ENCODE assay signal across 10 cellular contexts in the genomic region with DNA sequence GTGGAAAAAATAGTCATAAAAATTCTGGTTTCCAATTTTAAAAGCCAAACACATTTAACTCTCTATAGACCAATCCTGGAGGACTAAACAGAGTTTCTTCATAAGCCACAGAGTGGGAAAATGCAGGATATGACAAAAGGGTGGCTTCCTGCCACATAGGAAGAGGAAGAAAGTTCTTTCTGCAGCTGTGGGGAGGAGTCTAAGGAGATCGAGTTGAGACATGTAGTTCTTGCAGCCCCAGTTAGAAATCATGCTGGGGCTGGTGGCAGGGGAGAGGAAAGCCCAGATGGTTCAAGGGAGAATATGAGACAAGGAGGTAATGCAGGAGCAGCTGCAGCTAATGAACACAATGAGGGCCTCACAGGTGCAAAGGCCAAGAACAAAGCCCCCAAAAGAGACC.
A peak's percentile ranks its signal among the peaks of the same experiment; 100 is the strongest.
DNase-seq lines count a peak whose midpoint lies in the region; ATAC-seq and TF ChIP-seq lines count a peak whose summit lies in the region.
"Had no signal": no experiment of that assay in that cellular context is flagged by ENCODE, and none has a peak within 500 bp of the region (broad histone marks: within the 10 kb centered on the region; RNA-seq: fewer than 3 reads in every experiment).

No MANE protein-coding gene starts in this region.

- WGBS in lower leg skin, 2 donors, result 16 to 22% methylated on average over 1 of the region's 1 CpG

- ATAC-seq in HG03159 (IDR thresholded peaks at IDR 0.05; ENCODE audit: unreplicated experiment) (no peak), HG02678 (IDR thresholded peaks at IDR 0.05; ENCODE audit: unreplicated experiment) (no peak), GM21515 (IDR thresholded peaks at IDR 0.05; ENCODE audit: unreplicated experiment) (no peak)

- H3K36me3 ChIP-seq in CD4-positive, alpha-beta memory T cell (ENCODE audit: insufficient read depth, low read length), result no peaks in the 10 kb centered on the region

- no peak for TF ChIP-seq CTCF in lower leg skin (IDR thresholded peaks at IDR 0.05)

- TF ChIP-seq POLR2A in lower leg skin (IDR thresholded peaks at IDR 0.05), result no peak

- H3K27ac Mint-ChIP-seq in CD4-positive, alpha-beta memory T cell, result peak overlapping the region in 5 of 7 donors; percentile 7 to 77 (median 69)

- no peaks in the 10 kb centered on the region for H3K9me3 ChIP-seq in CD4-positive, alpha-beta memory T cell (ENCODE audit: control insufficient read depth in 1 of 2, low read length in 2 of 2)

- POLR2A ChIA-PET in CD4-positive, alpha-beta memory T cell (lab: Charles Lee; ENCODE audit: partially characterized antibody), result interaction anchor here (1.2 kb wide), 1 partner anchor 81 kb away, joined by 3 read pairs; no protein-coding TSS in a partner anchor

- H3K27me3 ChIP-seq in CD4-positive, alpha-beta memory T cell (ENCODE audit: insufficient read depth, low read length), result no peaks in the 10 kb centered on the region

- no peak overlapping the region for H3K4me3 ChIP-seq in CD4-positive, alpha-beta memory T cell (ENCODE audit: low read length in 2 of 2)
- no peak overlapping the region for H3K4me3 ChIP-seq in lower leg skin (ENCODE audit: low read depth, poor library complexity, severe bottlenecking)

- CTCF ChIA-PET in CD4-positive, alpha-beta memory T cell (lab: Charles Lee; ENCODE audit: partially characterized antibody), result no interaction called here

- no peak overlapping the region for H3K27ac ChIP-seq in CD4-positive, alpha-beta memory T cell (ENCODE audit: low read depth, low read length)

- H3K27me3 Mint-ChIP-seq in CD4-positive, alpha-beta memory T cell, result peaks cover 3 to 8% of the 10 kb centered on the region in 2 donors

- H3K9me3 Mint-ChIP-seq in CD4-positive, alpha-beta memory T cell, result no peaks in the 10 kb centered on the region

- peak overlapping the region in 6 of 8 donors; percentile 32 to 68 (median 56) for H3K4me3 Mint-ChIP-seq in CD4-positive, alpha-beta memory T cell

- H3K4me1 Mint-ChIP-seq in CD4-positive, alpha-beta memory T cell, result peaks cover 7 to 12% (median 10%) of the 10 kb centered on the region in 4 donors

- DNase-seq in CD4-positive, alpha-beta memory T cell, result no peak
- DNase-seq in HT1080 (ENCODE audit: low read depth), result peak; percentile 74
- peak; percentile 50 for DNase-seq in UCSD-AML1 (lab: John Stamatoyannopoulos, UW; ENCODE audit: unreplicated experiment)
- DNase-seq in kidney tubule cell (ENCODE audit: low spot score), result peak; percentile 13
- no peak for DNase-seq in lower leg skin (ENCODE audit: low spot score in 2 of 2)
- DNase-seq: activated CD8-positive, alpha-beta memory T cell treated with anti-CD3 and anti-CD28 coated beads for 24 hours; NCI-H1694 treated with DMSO at 0.1 percent for 48 hours had no signal

- peaks cover 10% of the 10 kb centered on the region for H3K4me1 ChIP-seq in CD4-positive, alpha-beta memory T cell (ENCODE audit: insufficient read depth, low read length)

- no peaks in the 10 kb centered on the region for H3K36me3 Mint-ChIP-seq in CD4-positive, alpha-beta memory T cell

- intact Hi-C loops in CD4-positive, alpha-beta memory T cell (cut with micrococcal nuclease), result no loop called here
- intact Hi-C loops in lower leg skin (cut with DNase I; ENCODE audit: low total_unique reads), result no loop called here

Comparison
In these comparisons a context has a peak if more than half of its experiments do, and no peak if none do; other contexts are left out.
1. DNase-seq: peak in HT1080 (single experiment), UCSD-AML1 (single experiment) and kidney tubule cell (single experiment); none in CD4-positive, alpha-beta memory T cell (0 of 5) and lower leg skin (0 of 2).